In genomic region chr7:99551767-99552463, GRCh38 we compare ENCODE assay signal across 1 cellular context.
TF ChIP-seq lines count a peak whose summit lies in the region.

FAM200A (minus strand) TSS chr7:99552114; CDS start chr7:99548407, 3,707 bp downstream.

TF ChIP-seq in GM12878, 131 proteins besides CTCF, POLR2A, EP300 and RAD21 (continued from another document):
- TF ChIP-seq MLLT1 (IDR thresholded peaks at IDR 0.05) (peak; percentile 36; the same call in 1 of the 2 replicates), E2F8 (IDR thresholded peaks at IDR 0.05; ENCODE audit: low read depth, partially characterized antibody) (peak; percentile 88), ZBED1 (IDR thresholded peaks at IDR 0.05; ENCODE audit: borderline replicate concordance) (peak; percentile 72; the same call in 1 of the 2 replicates), NR2C1 (IDR thresholded peaks at IDR 0.05) (peak; percentile 48; the same call in 1 of the 2 replicates), RFX5 (IDR thresholded peaks at IDR 0.05; ENCODE audit: low read depth, low read length) (0 out of 2 replicates have a peak, but pooled peaks have one; percentile 42), ELK1 (IDR thresholded peaks at IDR 0.05; ENCODE audit: low read depth, low read length) (peak; percentile 80; the same call in 1 of the 2 replicates), ATF2 (IDR thresholded peaks at IDR 0.05; ENCODE audit: low read length) (no peak), SIN3A (IDR thresholded peaks at IDR 0.05; ENCODE audit: low read depth, low read length) (peak; percentile 71), PBX3 (IDR thresholded peaks at IDR 0.05; ENCODE audit: insufficient replicate concordance, low read depth, low read length) (no peak), CREM (IDR thresholded peaks at IDR 0.05; ENCODE audit: low read depth) (peak; percentile 99), STAT1 (conservative IDR thresholded peaks at IDR 0.05) (no peak), RB1 (IDR thresholded peaks at IDR 0.05; ENCODE audit: borderline replicate concordance) (peak; percentile 72; the same call in 1 of the 2 replicates), BCL11A (IDR thresholded peaks at IDR 0.05; ENCODE audit: low read depth, low read length) (peak; percentile 47; the same call in 1 of the 2 replicates), USF2 (IDR thresholded peaks at IDR 0.05; ENCODE audit: borderline replicate concordance, low read depth, low read length) (no peak), IKZF2 (IDR thresholded peaks at IDR 0.05) (peak in 1 of 2 experiments; percentile 36; a peak in 2 of 4 replicates), HDGF (IDR thresholded peaks at IDR 0.05) (peak; percentile 78; the same call in 1 of the 2 replicates), WRNIP1 (IDR thresholded peaks at IDR 0.05; ENCODE audit: borderline replicate concordance, low read depth, low read length) (peak; percentile 72; the same call in 1 of the 2 replicates), RELB (IDR thresholded peaks at IDR 0.05; ENCODE audit: low read depth) (peak; percentile 71), ZNF592 (IDR thresholded peaks at IDR 0.05) (no peak), ATF7 (IDR thresholded peaks at IDR 0.05; ENCODE audit: low read depth) (peak; percentile 53; the same call in 1 of the 2 replicates), ZNF24 (IDR thresholded peaks at IDR 0.05) (no peak), PAX5 (IDR thresholded peaks at IDR 0.05; ENCODE audit: borderline replicate concordance, low read depth, low read length) (peak; percentile 58; the same call in 1 of the 2 replicates), NBN (IDR thresholded peaks at IDR 0.05) (peak; percentile 96), BACH1 (IDR thresholded peaks at IDR 0.05; ENCODE audit: borderline replicate concordance) (peak; percentile 59; the same call in 1 of the 2 replicates), RAD51 (IDR thresholded peaks at IDR 0.05) (no peak), ATF3 (IDR thresholded peaks at IDR 0.05; ENCODE audit: borderline replicate concordance, extremely low read depth, low read depth, low read length) (no peak)
TF ChIP-seq in GM12878: peak in this region for 49.
